ENCODE assay signal across 1 cellular context in genomic region chr17:9274119-9274445, GRCh38.
TF ChIP-seq lines count a peak whose summit lies in the region.

No MANE protein-coding gene starts in this region.

TF ChIP-seq in GM23338, 12 proteins besides CTCF, POLR2A, EP300 and RAD21 (continued from another document):
- TF ChIP-seq ZNF462 (CRISPR knock-in tag; IDR thresholded peaks at IDR 0.05) (no peak), CREB1 (CRISPR knock-in tag; IDR thresholded peaks at IDR 0.05; ENCODE audit: low read depth) (no peak), ETS1 (IDR thresholded peaks at IDR 0.05) (no peak), NANOG (IDR thresholded peaks at IDR 0.05; ENCODE audit: borderline replicate concordance) (no peak), JUNB (IDR thresholded peaks at IDR 0.05; ENCODE audit: unreplicated experiment) (no peak)
TF ChIP-seq in GM23338: peak in this region for 0.
